In the genomic region with DNA sequence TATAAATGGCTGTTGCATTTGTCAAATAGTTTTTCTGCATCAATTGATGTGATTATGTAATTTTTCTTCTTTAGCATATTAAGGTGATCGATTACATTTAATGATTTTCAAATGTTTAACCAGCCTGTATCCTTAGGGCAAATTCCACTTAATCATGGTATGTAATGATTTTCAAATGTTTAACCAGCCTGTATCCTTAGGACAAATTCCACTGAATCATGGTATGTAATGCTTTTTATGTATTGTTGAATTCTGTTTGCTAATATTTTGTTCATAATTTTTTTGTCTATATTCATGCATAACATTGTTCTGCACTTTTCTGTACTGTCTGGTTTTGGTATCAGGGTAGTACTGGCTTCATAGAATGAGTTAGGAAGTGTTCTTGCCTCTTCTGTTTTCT, we compare ENCODE assay signal across 18 cellular contexts.
"Had no signal": no experiment of that assay in that cellular context is flagged by ENCODE, and none has a peak within 500 bp of the region (broad histone marks: within the 10 kb centered on the region; RNA-seq: fewer than 3 reads in every experiment).

No MANE protein-coding gene starts in this region.

- H3K27me3 ChIP-seq: ovary, right lobe of liver, suprapubic skin, transverse colon had no signal

- DNase-seq: cortex of kidney; effector memory CD8-positive, alpha-beta T cell; head of caudate nucleus; natural killer cell; occipital lobe; ovary; posterior cingulate gyrus; psoas muscle; right lobe of liver; small intestine; stimulated activated CD4-positive, alpha-beta T cell treated with anti-CD3 and anti-CD28 coated beads, Interleukin-15, amount 100 ng/mL, for 24 hours; stimulated activated CD4-positive, alpha-beta T cell treated with anti-CD3 and anti-CD28 coated beads, Interleukin-4, amount 100 ng/mL, for 1 hour; stimulated activated CD8-positive, alpha-beta memory T cell treated with anti-CD3 and anti-CD28 coated beads, Interleukin-4, amount 100 ng/mL, for 48 hours; stimulated activated naive CD4-positive, alpha-beta T cell; stimulated activated naive CD8-positive, alpha-beta T cell treated with anti-CD3 and anti-CD28 coated beads, Interleukin-15, amount 100 ng/mL, for 72 hours; transverse colon had no signal

- H3K4me3 ChIP-seq: lung, ovary, psoas muscle, right lobe of liver, suprapubic skin, transverse colon had no signal

- H3K9me3 ChIP-seq: ovary, psoas muscle, right lobe of liver, suprapubic skin had no signal

- H3K27ac ChIP-seq: ovary, psoas muscle, right lobe of liver, suprapubic skin, transverse colon had no signal

- H3K4me1 ChIP-seq: psoas muscle, right lobe of liver, suprapubic skin, transverse colon had no signal

- H3K36me3 ChIP-seq: ovary, right lobe of liver, suprapubic skin, transverse colon had no signal

- ATAC-seq: effector memory CD8-positive, alpha-beta T cell; natural killer cell; psoas muscle; right lobe of liver; stimulated activated naive CD8-positive, alpha-beta T cell treated with anti-CD3 and anti-CD28 coated beads, Interleukin-15, amount 100 ng/mL, for 72 hours had no signal
